Comparison of ENCODE assay signal across 9 cellular contexts in genomic region chr9:34588671-34589370, GRCh38. TPM values are rescaled to one million over a fixed set of nuclear protein-coding genes. Genes with fewer than 3 reads are reported as not detected.
A peak's percentile ranks its signal among the peaks of the same experiment; 100 is the strongest.
DNase-seq lines count a peak whose midpoint lies in the region; ATAC-seq and TF ChIP-seq lines count a peak whose summit lies in the region.
"Had no signal": no experiment of that assay in that cellular context is flagged by ENCODE, and none has a peak within 500 bp of the region (broad histone marks: within the 10 kb centered on the region; RNA-seq: fewer than 3 reads in every experiment).

No MANE protein-coding gene starts in this region.

- in situ Hi-C loops in KBM-7 (cut with MboI; ENCODE audit: low pct_unique_long_range_greater_than_20kb, low sequenced_read_pairs): loop anchor here (25.0 kb wide), 1 partner anchor 177 kb away; no protein-coding TSS in a partner anchor

- H3K4me1 ChIP-seq in right lobe of liver: peaks cover 0 to 32% (median 11%) of the 10 kb centered on the region in 4 donors
- peaks cover 20% of the 10 kb centered on the region for H3K4me1 ChIP-seq in testis

- H3K27me3 ChIP-seq in right lobe of liver (no peaks in the 10 kb centered on the region), testis (no peaks in the 10 kb centered on the region)

- TF ChIP-seq POLR2A in right lobe of liver (IDR thresholded peaks at IDR 0.05) (no peak), testis (IDR thresholded peaks at IDR 0.05) (no peak)

- CTCF ChIA-PET in activated CD4-positive, alpha-beta T cell treated with anti-CD3 and anti-CD28 coated beads, Interleukin-2, amount 10 ng/mL, durations not matched to agents 7 days and 5 days (lab: Charles Lee): interaction anchor here (0.7 to 2.2 kb wide), 2 partner anchors 185 to 1123 kb away, joined by 3 to 7 read pairs; no protein-coding TSS in a partner anchor

- peaks cover 31% of the 10 kb centered on the region for H3K4me1 Mint-ChIP-seq in activated CD4-positive, alpha-beta T cell treated with anti-CD3 and anti-CD28 coated beads, Interleukin-2, amount 10 ng/mL, durations not matched to agents 7 days and 5 days
- H3K4me1 Mint-ChIP-seq in activated naive CD8-positive, alpha-beta T cell treated with anti-CD3 and anti-CD28 coated beads, Interleukin-2, amount 10 ng/mL, durations not matched to agents 7 days and 5 days: peaks cover 20% of the 10 kb centered on the region

- H3K27ac ChIP-seq in right lobe of liver (no peak overlapping the region), testis (no peak overlapping the region)

- no peak for ATAC-seq in activated naive CD8-positive, alpha-beta T cell treated with anti-CD3 and anti-CD28 coated beads, Interleukin-2, amount 10 ng/mL, durations not matched to agents 7 days and 5 days (ENCODE audit: low read depth)
- no peak for ATAC-seq in right lobe of liver

- POLR2A ChIA-PET in activated CD4-positive, alpha-beta T cell treated with anti-CD3 and anti-CD28 coated beads, Interleukin-2, amount 10 ng/mL, durations not matched to agents 7 days and 5 days (lab: Charles Lee): no interaction called here
- POLR2A ChIA-PET in activated naive CD8-positive, alpha-beta T cell treated with anti-CD3 and anti-CD28 coated beads, Interleukin-2, amount 10 ng/mL, durations not matched to agents 7 days and 5 days (lab: Charles Lee): no interaction called here

- peak overlapping the region; percentile 56 for H3K4me3 Mint-ChIP-seq in activated CD4-positive, alpha-beta T cell treated with anti-CD3 and anti-CD28 coated beads, Interleukin-2, amount 10 ng/mL, durations not matched to agents 7 days and 5 days
- peak overlapping the region; percentile 53 for H3K4me3 Mint-ChIP-seq in activated naive CD8-positive, alpha-beta T cell treated with anti-CD3 and anti-CD28 coated beads, Interleukin-2, amount 10 ng/mL, durations not matched to agents 7 days and 5 days

- no peaks in the 10 kb centered on the region for H3K36me3 Mint-ChIP-seq in activated CD4-positive, alpha-beta T cell treated with anti-CD3 and anti-CD28 coated beads, Interleukin-2, amount 10 ng/mL, durations not matched to agents 7 days and 5 days (ENCODE audit: low read depth)
- no peaks in the 10 kb centered on the region for H3K36me3 Mint-ChIP-seq in activated naive CD8-positive, alpha-beta T cell treated with anti-CD3 and anti-CD28 coated beads, Interleukin-2, amount 10 ng/mL, durations not matched to agents 7 days and 5 days

- intact Hi-C loops in right lobe of liver (cut with DNase I): loop anchor here in 1 of 2 donors (5.0 kb wide), 1 partner anchor 37 kb away; no protein-coding TSS in a partner anchor
- intact Hi-C loops in testis (cut with DNase I; ENCODE audit: low total_unique reads): no loop called here

- H3K36me3 ChIP-seq in right lobe of liver (no peaks in the 10 kb centered on the region), testis (ENCODE audit: low read depth, missing control alignments) (no peaks in the 10 kb centered on the region)

- TF ChIP-seq CTCF in right lobe of liver (IDR thresholded peaks at IDR 0.05) (no peak), testis (IDR thresholded peaks at IDR 0.05) (no peak)

- DNase-seq in activated CD4-positive, alpha-beta T cell treated with anti-CD3 and anti-CD28 coated beads, Interleukin-2, amount 10 ng/mL, durations not matched to agents 7 days and 5 days: no peak
- DNase-seq in activated CD4-positive, alpha-beta T cell treated with anti-CD3 and anti-CD28 coated beads for 4 hours: no peak
- DNase-seq in activated naive CD8-positive, alpha-beta T cell treated with anti-CD3 and anti-CD28 coated beads, Interleukin-2, amount 10 ng/mL, durations not matched to agents 7 days and 5 days: no peak
- DNase-seq in right lobe of liver (peak in 1 of 3 donors; percentile 51), testis (no peak), NCI-H1436 treated with DMSO at 0.1 percent for 48 hours (lab: John Stamatoyannopoulos, UW) (no peak), KBM-7 (no peak)
- DNase-seq in stimulated activated CD4-positive, alpha-beta T cell treated with anti-CD3 and anti-CD28 coated beads, Interleukin-12 subunit alpha, Interleukin-12 subunit beta, amount 100 ng/mL, for 4 hours: no peak

- H3K27ac Mint-ChIP-seq in activated CD4-positive, alpha-beta T cell treated with anti-CD3 and anti-CD28 coated beads, Interleukin-2, amount 10 ng/mL, durations not matched to agents 7 days and 5 days: no peak overlapping the region
- no peak overlapping the region for H3K27ac Mint-ChIP-seq in activated naive CD8-positive, alpha-beta T cell treated with anti-CD3 and anti-CD28 coated beads, Interleukin-2, amount 10 ng/mL, durations not matched to agents 7 days and 5 days

- H3K9me3 Mint-ChIP-seq in activated CD4-positive, alpha-beta T cell treated with anti-CD3 and anti-CD28 coated beads, Interleukin-2, amount 10 ng/mL, durations not matched to agents 7 days and 5 days: no peaks in the 10 kb centered on the region
- H3K9me3 Mint-ChIP-seq in activated naive CD8-positive, alpha-beta T cell treated with anti-CD3 and anti-CD28 coated beads, Interleukin-2, amount 10 ng/mL, durations not matched to agents 7 days and 5 days: no peaks in the 10 kb centered on the region

- WGBS in right lobe of liver (ENCODE audit: insufficient coverage, low coverage, low lambda C conversion rate, missing lambda C conversion rate): 21% methylated on average over 16 of the region's 51 CpGs
- WGBS in testis, 2 donors: 2% methylated on average over 31 to 51 of the region's 51 CpGs

- H3K27me3 Mint-ChIP-seq in activated CD4-positive, alpha-beta T cell treated with anti-CD3 and anti-CD28 coated beads, Interleukin-2, amount 10 ng/mL, durations not matched to agents 7 days and 5 days: peaks cover 88% of the 10 kb centered on the region
- H3K27me3 Mint-ChIP-seq in activated naive CD8-positive, alpha-beta T cell treated with anti-CD3 and anti-CD28 coated beads, Interleukin-2, amount 10 ng/mL, durations not matched to agents 7 days and 5 days: peaks cover 86% of the 10 kb centered on the region

- H3K9me3 ChIP-seq in right lobe of liver: no peaks in the 10 kb centered on the region
- H3K9me3 ChIP-seq in testis: no peaks in the 10 kb centered on the region

- H3K4me3 ChIP-seq in right lobe of liver (peak overlapping the region in 2 of 3 donors; percentile 46), testis (peak overlapping the region; percentile 45 to 56)

RNA-seq across cellular contexts. Expression of gene CNTFR, which starts 0.7 kb away (rescaled TPM):
- not detected for total RNA-seq in activated CD4-positive, alpha-beta T cell treated with anti-CD3 and anti-CD28 coated beads, Interleukin-2, amount 10 ng/mL, durations not matched to agents 7 days and 5 days
- total RNA-seq in activated naive CD8-positive, alpha-beta T cell treated with anti-CD3 and anti-CD28 coated beads, Interleukin-2, amount 10 ng/mL, durations not matched to agents 7 days and 5 days: not detected
- total RNA-seq in right lobe of liver (10 to 100 TPM in 1 of 6 experiments, 1 to 10 TPM in 4, under 1 TPM in 1; 0.71 to 12.5 (median 3.4) TPM), testis (10 to 100 TPM; 16.0 TPM)
- 11.8 TPM for polyA plus RNA-seq in testis (ENCODE audit: insufficient read depth, low read depth, low replicate concordance)
- total RNA-seq: fibroblast of villous mesenchyme had no signal

RNA-seq across cellular contexts. Expression of gene RPP25L, which starts 23.1 kb away (rescaled TPM):
- 10 to 100 TPM; 22.7 to 26.8 TPM for total RNA-seq in activated CD4-positive, alpha-beta T cell treated with anti-CD3 and anti-CD28 coated beads, Interleukin-2, amount 10 ng/mL, durations not matched to agents 7 days and 5 days
- 10 to 100 TPM; 27.2 to 29.3 TPM for total RNA-seq in activated naive CD8-positive, alpha-beta T cell treated with anti-CD3 and anti-CD28 coated beads, Interleukin-2, amount 10 ng/mL, durations not matched to agents 7 days and 5 days
- 10 to 100 TPM; 15.2 to 29.1 (median 25.0) TPM for total RNA-seq in right lobe of liver
- total RNA-seq in testis: 10 to 100 TPM; 23.5 to 26.8 TPM
- polyA plus RNA-seq in testis (ENCODE audit: insufficient read depth, low read depth, low replicate concordance): 25.1 TPM

RNA-seq across cellular contexts. Expression of gene DCTN3, which starts 31.5 kb away (rescaled TPM):
- 100 to 1,000 TPM; 150 to 153 TPM for total RNA-seq in activated CD4-positive, alpha-beta T cell treated with anti-CD3 and anti-CD28 coated beads, Interleukin-2, amount 10 ng/mL, durations not matched to agents 7 days and 5 days
- 100 to 1,000 TPM; 121 to 122 TPM for total RNA-seq in activated naive CD8-positive, alpha-beta T cell treated with anti-CD3 and anti-CD28 coated beads, Interleukin-2, amount 10 ng/mL, durations not matched to agents 7 days and 5 days
- total RNA-seq in right lobe of liver (10 to 100 TPM; 26.4 to 36.8 (median 32.7) TPM), testis (10 to 100 TPM; 55.1 to 78.5 TPM)
- polyA plus RNA-seq in testis (ENCODE audit: insufficient read depth, low read depth, low replicate concordance): 82.9 TPM

RNA-seq across cellular contexts. Expression of gene ARID3C, which starts 40.0 kb away (rescaled TPM):
- under 1 TPM; 0.46 to 0.69 TPM for total RNA-seq in activated CD4-positive, alpha-beta T cell treated with anti-CD3 and anti-CD28 coated beads, Interleukin-2, amount 10 ng/mL, durations not matched to agents 7 days and 5 days
- total RNA-seq in activated naive CD8-positive, alpha-beta T cell treated with anti-CD3 and anti-CD28 coated beads, Interleukin-2, amount 10 ng/mL, durations not matched to agents 7 days and 5 days: not detected
- 1 to 10 TPM; 1.7 to 6.7 (median 2.5) TPM for total RNA-seq in right lobe of liver
- total RNA-seq in testis: under 1 TPM; 0.31 to 0.37 TPM
- 0.45 TPM for polyA plus RNA-seq in testis (ENCODE audit: insufficient read depth, low read depth, low replicate concordance)
- total RNA-seq: fibroblast of villous mesenchyme had no signal

RNA-seq across cellular contexts. Expression of gene SIGMAR1, which starts 48.8 kb away (rescaled TPM):
- total RNA-seq in activated CD4-positive, alpha-beta T cell treated with anti-CD3 and anti-CD28 coated beads, Interleukin-2, amount 10 ng/mL, durations not matched to agents 7 days and 5 days: 10 to 100 TPM; 57.7 to 62.2 TPM
- 10 to 100 TPM; 48.8 to 55.4 TPM for total RNA-seq in activated naive CD8-positive, alpha-beta T cell treated with anti-CD3 and anti-CD28 coated beads, Interleukin-2, amount 10 ng/mL, durations not matched to agents 7 days and 5 days
- total RNA-seq in right lobe of liver: 100 to 1,000 TPM in 5 of 6 experiments, 10 to 100 TPM in 1; 69.3 to 237 (median 123) TPM
- total RNA-seq in testis: 10 to 100 TPM; 87.1 to 92.4 TPM
- 50.3 TPM for polyA plus RNA-seq in testis (ENCODE audit: insufficient read depth, low read depth, low replicate concordance)
